ENCODE assay signal across 8 cellular contexts in genomic region chr17:78323821-78324390, GRCh38. TPM values are rescaled to one million over a fixed set of nuclear protein-coding genes. Genes with fewer than 3 reads are reported as not detected.
DNase-seq lines count a peak whose midpoint lies in the region; ATAC-seq and TF ChIP-seq lines count a peak whose summit lies in the region.

No MANE protein-coding gene starts in this region.

- H3K27ac Mint-ChIP-seq in T-helper 2 cell treated with Interferon-gamma antibody and Interleukin-4, amounts not matched to agents 5 μg/mL and 100 μg/mL, for 36 hours, result peak overlapping the region; percentile 65
- H3K27ac Mint-ChIP-seq in activated T-helper 17 cell treated with anti-CD3 and anti-CD28 coated beads, Interleukin-2, amount 50 U/mL, for 72 hours, result peak overlapping the region; percentile 87

- H3K4me1 Mint-ChIP-seq in T-helper 2 cell treated with Interferon-gamma antibody and Interleukin-4, amounts not matched to agents 5 μg/mL and 100 μg/mL, for 36 hours (ENCODE audit: low read depth), result peaks cover 10% of the 10 kb centered on the region
- peaks cover 12% of the 10 kb centered on the region for H3K4me1 Mint-ChIP-seq in activated T-helper 17 cell treated with anti-CD3 and anti-CD28 coated beads, Interleukin-2, amount 50 U/mL, for 72 hours

- intact Hi-C loops in lower lobe of right lung (cut with DNase I), result no loop called here

- no peaks in the 10 kb centered on the region for H3K27me3 ChIP-seq in lower lobe of right lung (ENCODE audit: low read depth)
- no peaks in the 10 kb centered on the region for H3K27me3 ChIP-seq in subcutaneous abdominal adipose tissue (ENCODE audit: control insufficient read depth in 5 of 5, insufficient read depth in 4 of 5, low read length in 5 of 5)

- no peak for DNase-seq in T-helper 2 cell treated with Interferon-gamma antibody and Interleukin-4, amounts not matched to agents 5 μg/mL and 100 μg/mL, for 36 hours (ENCODE audit: low spot score)
- DNase-seq in T-helper 2 cell, result no peak
- no peak for DNase-seq in lower lobe of right lung
- DNase-seq in NCI-H774 (lab: John Stamatoyannopoulos, UW), result no peak

- H3K9ac ChIP-seq in subcutaneous abdominal adipose tissue (ENCODE audit: low read length in 5 of 5), result peak overlapping the region in 3 of 5 donors; percentile 59 to 87 (median 71)

- no peaks in the 10 kb centered on the region for H3K36me3 Mint-ChIP-seq in T-helper 2 cell treated with Interferon-gamma antibody and Interleukin-4, amounts not matched to agents 5 μg/mL and 100 μg/mL, for 36 hours (ENCODE audit: low read depth)
- no peaks in the 10 kb centered on the region for H3K36me3 Mint-ChIP-seq in activated T-helper 17 cell treated with anti-CD3 and anti-CD28 coated beads, Interleukin-2, amount 50 U/mL, for 72 hours (ENCODE audit: low read depth)

- no peak for TF ChIP-seq CTCF in lower lobe of right lung (IDR thresholded peaks at IDR 0.05)

- H3K4me3 ChIP-seq in lower lobe of right lung, result no peak overlapping the region
- peak overlapping the region in 4 of 5 donors; percentile 32 to 50 (median 34) for H3K4me3 ChIP-seq in subcutaneous abdominal adipose tissue (ENCODE audit: low read depth in 1 of 5, low read length in 5 of 5)

- H3K27ac ChIP-seq in lower lobe of right lung (peak overlapping the region; percentile 89), subcutaneous abdominal adipose tissue (ENCODE audit: low read depth, low read length) (peak overlapping the region; percentile 89)

- H3K27me3 Mint-ChIP-seq in T-helper 2 cell treated with Interferon-gamma antibody and Interleukin-4, amounts not matched to agents 5 μg/mL and 100 μg/mL, for 36 hours (ENCODE audit: low read depth), result no peaks in the 10 kb centered on the region
- H3K27me3 Mint-ChIP-seq in activated T-helper 17 cell treated with anti-CD3 and anti-CD28 coated beads, Interleukin-2, amount 50 U/mL, for 72 hours, result no peaks in the 10 kb centered on the region

- no peak for ATAC-seq in activated T-helper 17 cell treated with anti-CD3 and anti-CD28 coated beads, Interleukin-2, amount 50 U/mL, for 72 hours (replicated peaks)
- ATAC-seq in lower lobe of right lung (no peak), GM19395 (IDR thresholded peaks at IDR 0.05; ENCODE audit: unreplicated experiment) (no peak), HG02763 (IDR thresholded peaks at IDR 0.05; ENCODE audit: unreplicated experiment) (no peak)

- H3K36me3 ChIP-seq in lower lobe of right lung, result no peaks in the 10 kb centered on the region
- no peaks in the 10 kb centered on the region for H3K36me3 ChIP-seq in subcutaneous abdominal adipose tissue (ENCODE audit: control insufficient read depth in 5 of 5, insufficient read depth in 5 of 5, low read length in 5 of 5)

- H3K9me3 Mint-ChIP-seq in T-helper 2 cell treated with Interferon-gamma antibody and Interleukin-4, amounts not matched to agents 5 μg/mL and 100 μg/mL, for 36 hours, result no peaks in the 10 kb centered on the region
- no peaks in the 10 kb centered on the region for H3K9me3 Mint-ChIP-seq in activated T-helper 17 cell treated with anti-CD3 and anti-CD28 coated beads, Interleukin-2, amount 50 U/mL, for 72 hours

- H3K9me3 ChIP-seq in lower lobe of right lung, result no peaks in the 10 kb centered on the region
- no peaks in the 10 kb centered on the region for H3K9me3 ChIP-seq in subcutaneous abdominal adipose tissue (ENCODE audit: control insufficient read depth in 5 of 5, low read length in 5 of 5)

- H3K4me1 ChIP-seq in lower lobe of right lung, result peaks cover 40% of the 10 kb centered on the region
- H3K4me1 ChIP-seq in subcutaneous abdominal adipose tissue (ENCODE audit: control insufficient read depth in 5 of 5, insufficient read depth in 5 of 5, low read length in 5 of 5), result peaks cover 20 to 49% (median 44%) of the 10 kb centered on the region in 5 donors

- no peak overlapping the region for H3K4me3 Mint-ChIP-seq in T-helper 2 cell treated with Interferon-gamma antibody and Interleukin-4, amounts not matched to agents 5 μg/mL and 100 μg/mL, for 36 hours
- peak overlapping the region; percentile 62 for H3K4me3 Mint-ChIP-seq in activated T-helper 17 cell treated with anti-CD3 and anti-CD28 coated beads, Interleukin-2, amount 50 U/mL, for 72 hours

RNA-seq across cellular contexts. Expression of gene SOCS3, which starts 36.0 kb away (rescaled TPM):
- total RNA-seq in activated T-helper 17 cell treated with anti-CD3 and anti-CD28 coated beads, Interleukin-2, amount 50 U/mL, for 72 hours, result 100 to 1,000 TPM; 129 to 175 TPM
- 69.5 TPM for total RNA-seq in lower lobe of right lung

RNA-seq across cellular contexts. Expression of gene PGS1, which starts 54.5 kb away (rescaled TPM):
- total RNA-seq in activated T-helper 17 cell treated with anti-CD3 and anti-CD28 coated beads, Interleukin-2, amount 50 U/mL, for 72 hours, result 100 to 1,000 TPM in 1 of 2 donors, 10 to 100 TPM in 1; 76.1 to 101 TPM
- 90.9 TPM for total RNA-seq in lower lobe of right lung
